ENCODE assay signal across 1 cellular context in the genomic region with DNA sequence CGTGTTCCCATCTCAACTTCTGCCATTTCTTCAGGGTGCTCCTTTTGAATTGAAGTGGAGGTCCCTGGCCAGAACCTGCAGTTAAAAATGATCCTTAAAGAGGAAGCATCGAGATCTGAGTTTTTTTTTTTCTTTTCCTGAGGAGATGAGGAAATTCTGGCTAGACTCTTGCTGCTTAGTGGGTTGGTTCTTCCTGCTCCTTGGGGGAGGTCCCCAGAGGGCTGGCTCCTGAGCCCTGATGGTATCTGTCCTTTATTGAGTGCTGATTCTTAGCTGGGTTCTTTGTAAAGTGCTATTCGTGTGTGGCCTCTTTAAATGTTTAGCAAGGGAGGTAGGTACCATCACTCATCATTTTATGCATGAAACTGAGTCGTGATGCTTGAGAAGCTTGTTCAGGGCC.
TF ChIP-seq lines count a peak whose summit lies in the region.

No MANE protein-coding gene starts in this region.

TF ChIP-seq in H1, 55 proteins besides CTCF, POLR2A, EP300 and RAD21:
- no peak for TF ChIP-seq JUN (IDR thresholded peaks at IDR 0.05; ENCODE audit: low read depth, low read length)
- TF ChIP-seq CHD1 (IDR thresholded peaks at IDR 0.05; ENCODE audit: low read depth, low read length), result no peak
- TF ChIP-seq BCL11A (IDR thresholded peaks at IDR 0.05; ENCODE audit: low read depth in 2 of 2, low read length in 2 of 2), result no peak
- no peak for TF ChIP-seq TCF12 (IDR thresholded peaks at IDR 0.05; ENCODE audit: low read depth, low read length)
- TF ChIP-seq BACH1 (IDR thresholded peaks at IDR 0.05; ENCODE audit: low read length), result no peak
- no peak for TF ChIP-seq BRCA1 (IDR thresholded peaks at IDR 0.05; ENCODE audit: low read depth, low read length)
- no peak for TF ChIP-seq SIRT6 (IDR thresholded peaks at IDR 0.05; ENCODE audit: low read length)
- no peak for TF ChIP-seq CTBP2 (IDR thresholded peaks at IDR 0.05; ENCODE audit: borderline replicate concordance, insufficient read depth, insufficient read length, low read length)
- no peak for TF ChIP-seq SRF (IDR thresholded peaks at IDR 0.05; ENCODE audit: low read depth, low read length)
- TF ChIP-seq TAF7 (optimal IDR thresholded peaks at IDR 0.05; ENCODE audit: borderline replicate concordance, low read depth, low read length), result no peak
- no peak for TF ChIP-seq PHF8 (conservative IDR thresholded peaks at IDR 0.05; ENCODE audit: low read depth, low read length)
- TF ChIP-seq GABPA (IDR thresholded peaks at IDR 0.05; ENCODE audit: borderline replicate concordance, insufficient read depth, low read length), result no peak
- no peak for TF ChIP-seq KDM1A (IDR thresholded peaks at IDR 0.05; ENCODE audit: borderline replicate concordance, low read length)
- no peak for TF ChIP-seq TBP (IDR thresholded peaks at IDR 0.05; ENCODE audit: low read depth, low read length)
- TF ChIP-seq YY1 (IDR thresholded peaks at IDR 0.05; ENCODE audit: low read depth, low read length), result no peak
